ENCODE assay signal across 9 cellular contexts in the genomic region with DNA sequence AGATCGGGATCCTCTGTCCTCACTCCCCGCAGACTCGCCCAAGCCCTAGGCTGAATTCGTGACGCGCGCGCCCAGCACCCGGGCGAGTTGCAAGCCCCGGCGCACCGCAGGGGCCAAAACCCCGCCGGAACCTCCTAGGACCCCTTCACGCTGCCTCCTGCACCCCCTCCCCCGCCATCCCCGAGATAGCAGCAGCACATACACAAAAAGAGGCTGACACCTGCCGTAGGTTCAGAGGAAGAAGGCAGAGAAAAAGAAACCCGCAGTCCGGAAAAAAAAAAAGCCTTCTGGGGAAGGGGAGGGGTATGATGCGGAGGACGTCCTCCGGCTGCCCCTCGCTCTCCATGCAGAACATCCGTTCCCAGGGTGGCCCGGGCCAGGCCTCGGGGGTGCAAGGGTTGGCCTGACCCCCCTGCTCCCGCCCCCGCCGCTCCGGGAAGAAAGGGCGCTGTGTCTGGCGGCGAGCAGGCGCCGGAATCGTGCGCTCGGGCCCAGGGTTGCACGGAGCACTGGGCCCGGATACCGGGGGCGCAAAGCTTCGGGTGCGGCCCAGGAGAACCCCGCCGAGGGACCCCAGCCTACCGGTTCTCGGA. TPM values are rescaled to one million over a fixed set of nuclear protein-coding genes. Genes with fewer than 3 reads are reported as not detected.
DNase-seq lines count a peak whose midpoint lies in the region; ATAC-seq and TF ChIP-seq lines count a peak whose summit lies in the region.
"Had no signal": no experiment of that assay in that cellular context is flagged by ENCODE, and none has a peak within 500 bp of the region (broad histone marks: within the 10 kb centered on the region; RNA-seq: fewer than 3 reads in every experiment).

No MANE protein-coding gene starts in this region.

- H3K9me3 ChIP-seq in A673 (ENCODE audit: low read depth, low read length, poor library complexity, severe bottlenecking) = no peaks in the 10 kb centered on the region
- no peaks in the 10 kb centered on the region for H3K9me3 ChIP-seq in naive thymus-derived CD4-positive, alpha-beta T cell (ENCODE audit: control insufficient read depth in 2 of 3, low read length in 3 of 3)
- H3K9me3 ChIP-seq in CD8-positive, alpha-beta memory T cell (ENCODE audit: low read length) = no peaks in the 10 kb centered on the region

- H3K27ac ChIP-seq in A673 (ENCODE audit: low read depth, low read length, poor library complexity, severe bottlenecking) = peak overlapping the region; percentile 88
- H3K27ac ChIP-seq in naive thymus-derived CD4-positive, alpha-beta T cell (ENCODE audit: low read depth, low read length) = no peak overlapping the region
- no peak overlapping the region for H3K27ac ChIP-seq in CD8-positive, alpha-beta memory T cell (ENCODE audit: low read depth, low read length)

- H3K4me3 Mint-ChIP-seq in naive thymus-derived CD4-positive, alpha-beta T cell = peak overlapping the region in 7 of 10 donors; percentile 9 to 72 (median 64)
- no peak overlapping the region for H3K4me3 Mint-ChIP-seq in CD8-positive, alpha-beta memory T cell

- no peak overlapping the region for H3K27ac Mint-ChIP-seq in naive thymus-derived CD4-positive, alpha-beta T cell
- no peak overlapping the region for H3K27ac Mint-ChIP-seq in CD8-positive, alpha-beta memory T cell

- peaks cover 0 to 20% (median 0%) of the 10 kb centered on the region in 7 donors for H3K4me1 Mint-ChIP-seq in naive thymus-derived CD4-positive, alpha-beta T cell
- no peaks in the 10 kb centered on the region for H3K4me1 Mint-ChIP-seq in CD8-positive, alpha-beta memory T cell

- DNase-seq in A673 (ENCODE audit: low spot score) = peak; percentile 34
- DNase-seq in NCI-H1092 treated with DMSO at 0.1 percent for 48 hours (lab: John Stamatoyannopoulos, UW) = peak; percentile 77
- DNase-seq in epithelial cell of esophagus (ENCODE audit: low read depth) = peak; percentile 4
- DNase-seq in naive thymus-derived CD4-positive, alpha-beta T cell = no peak
- no peak for DNase-seq in CD8-positive, alpha-beta memory T cell
- DNase-seq in activated T-cell treated with anti-CD3 and anti-CD28 coated beads, Interleukin-2, amount 50 U/mL, for 48 hours = no peak
- DNase-seq: stimulated activated CD4-positive, alpha-beta T cell treated with anti-CD3 and anti-CD28 coated beads, Interleukin-4, amount 100 ng/mL, for 4 hours had no signal

- CTCF ChIA-PET in A673 (lab: Charles Lee) = no interaction called here
- CTCF ChIA-PET in naive thymus-derived CD4-positive, alpha-beta T cell (lab: Charles Lee) = no interaction called here
- CTCF ChIA-PET in CD8-positive, alpha-beta memory T cell (lab: Charles Lee) = no interaction called here

- peaks cover 3% of the 10 kb centered on the region for H3K27me3 ChIP-seq in A673 (replicated peaks; ENCODE audit: insufficient read depth, low read depth, low read length, poor library complexity)
- H3K27me3 ChIP-seq in naive thymus-derived CD4-positive, alpha-beta T cell (ENCODE audit: control insufficient read depth in 2 of 2, insufficient read depth in 2 of 2, low read length in 2 of 2) = no peaks in the 10 kb centered on the region
- H3K27me3 ChIP-seq in CD8-positive, alpha-beta memory T cell (ENCODE audit: insufficient read depth, low read length, poor library complexity, severe bottlenecking) = no peaks in the 10 kb centered on the region

- BruUV-seq in A673 (replicated peaks; lab: Mats Ljungman, UMichigan) = no TSS peak

- no peak for ATAC-seq in naive thymus-derived CD4-positive, alpha-beta T cell
- ATAC-seq in GM21723 (IDR thresholded peaks at IDR 0.05; ENCODE audit: unreplicated experiment) = no peak
- no peak for ATAC-seq in HG03442 (IDR thresholded peaks at IDR 0.05; ENCODE audit: unreplicated experiment)

- intact Hi-C loops in A673 (cut with micrococcal nuclease; ENCODE audit: unreplicated experiment) = loop anchor here (2.0 to 5.0 kb wide), 4 partner anchors 136 to 949 kb away; no protein-coding TSS in a partner anchor
- intact Hi-C loops in naive thymus-derived CD4-positive, alpha-beta T cell (cut with micrococcal nuclease) = no loop called here

- H3K4me3 ChIP-seq in A673 (ENCODE audit: low read depth, low read length, poor library complexity, severe bottlenecking) (peak overlapping the region; percentile 95), epithelial cell of esophagus (ENCODE audit: low read length) (peak overlapping the region; percentile 38)
- no peak overlapping the region for H3K4me3 ChIP-seq in naive thymus-derived CD4-positive, alpha-beta T cell (ENCODE audit: low read length)
- no peak overlapping the region for H3K4me3 ChIP-seq in CD8-positive, alpha-beta memory T cell (ENCODE audit: low read length)

- H3K4me1 ChIP-seq in A673 (ENCODE audit: insufficient read depth, low read length, poor library complexity, severe bottlenecking) = peaks cover 14% of the 10 kb centered on the region
- H3K4me1 ChIP-seq in naive thymus-derived CD4-positive, alpha-beta T cell (ENCODE audit: control insufficient read depth in 2 of 2, insufficient read depth in 2 of 2, low read length in 2 of 2) = no peaks in the 10 kb centered on the region
- no peaks in the 10 kb centered on the region for H3K4me1 ChIP-seq in CD8-positive, alpha-beta memory T cell (ENCODE audit: insufficient read depth, low read length)

- peaks cover 0 to 13% (median 1%) of the 10 kb centered on the region in 11 donors for H3K9me3 Mint-ChIP-seq in naive thymus-derived CD4-positive, alpha-beta T cell
- peaks cover 0 to 19% (median 9%) of the 10 kb centered on the region in 5 donors for H3K9me3 Mint-ChIP-seq in CD8-positive, alpha-beta memory T cell

- TF ChIP-seq CTCF in A673 (conservative IDR thresholded peaks at IDR 0.05; ENCODE audit: low read depth, low read length) (no peak), epithelial cell of esophagus (IDR thresholded peaks at IDR 0.05; ENCODE audit: insufficient read depth, low read depth, low read length, missing control alignments) (no peak)

- H3K36me3 Mint-ChIP-seq in naive thymus-derived CD4-positive, alpha-beta T cell = peaks cover 0 to 13% (median 0%) of the 10 kb centered on the region in 5 donors
- H3K36me3 Mint-ChIP-seq in CD8-positive, alpha-beta memory T cell = no peaks in the 10 kb centered on the region

- H3K27me3 Mint-ChIP-seq in naive thymus-derived CD4-positive, alpha-beta T cell = peaks cover 26 to 42% (median 30%) of the 10 kb centered on the region in 5 donors
- H3K27me3 Mint-ChIP-seq in CD8-positive, alpha-beta memory T cell = peaks cover 21% of the 10 kb centered on the region in 2 donors

- POLR2A ChIA-PET in A673 (lab: Charles Lee; ENCODE audit: low non-redundant PET) = no interaction called here
- POLR2A ChIA-PET in naive thymus-derived CD4-positive, alpha-beta T cell (lab: Charles Lee) = no interaction called here
- POLR2A ChIA-PET in CD8-positive, alpha-beta memory T cell (lab: Charles Lee) = no interaction called here

- H3K36me3 ChIP-seq in A673 (ENCODE audit: insufficient read depth, low read length, poor library complexity, severe bottlenecking) = no peaks in the 10 kb centered on the region
- H3K36me3 ChIP-seq in naive thymus-derived CD4-positive, alpha-beta T cell (ENCODE audit: control insufficient read depth in 2 of 3, insufficient read depth in 3 of 3, low read length in 3 of 3) = no peaks in the 10 kb centered on the region
- no peaks in the 10 kb centered on the region for H3K36me3 ChIP-seq in CD8-positive, alpha-beta memory T cell (ENCODE audit: insufficient read depth, low read length)

RNA-seq across cellular contexts. Expression of gene NLGN4X, which starts 2.5 kb away (rescaled TPM):
- 43.2 and 44.3 TPM in 2 replicates for total RNA-seq in A673 (2021)
- not detected for total RNA-seq in naive thymus-derived CD4-positive, alpha-beta T cell
- under 1 TPM in 1 of 2 donors, not detected in 1; 0.17 TPM for polyA plus RNA-seq in naive thymus-derived CD4-positive, alpha-beta T cell
- not detected for total RNA-seq in CD8-positive, alpha-beta memory T cell
- polyA plus RNA-seq in CD8-positive, alpha-beta memory T cell = 0.21 TPM

Comparison
In these comparisons a context has a peak if more than half of its experiments do, and no peak if none do; other contexts are left out.
1. DNase-seq: peak in A673 (single experiment), NCI-H1092 treated with DMSO at 0.1 percent for 48 hours (single experiment) and epithelial cell of esophagus (single experiment); none in naive thymus-derived CD4-positive, alpha-beta T cell (0 of 9), CD8-positive, alpha-beta memory T cell (0 of 5) and activated T-cell treated with anti-CD3 and anti-CD28 coated beads, Interleukin-2, amount 50 U/mL, for 48 hours (0 of 2).
2. H3K4me3 ChIP-seq: peak in A673 (single experiment) and epithelial cell of esophagus (single experiment); none in naive thymus-derived CD4-positive, alpha-beta T cell (single experiment) and CD8-positive, alpha-beta memory T cell (single experiment).
3. H3K4me3 Mint-ChIP-seq: peak in naive thymus-derived CD4-positive, alpha-beta T cell (7 of 10); none in CD8-positive, alpha-beta memory T cell (0 of 7).
4. RNA of gene NLGN4X, which starts 2.5 kb away (total RNA-seq): 43.2 to 44.3 TPM in A673; not detected in naive thymus-derived CD4-positive, alpha-beta T cell and not detected in CD8-positive, alpha-beta memory T cell; every median in the first group is over 10 times any median in the second.